9 cellular contexts compared by ENCODE assay signal in the genomic region with DNA sequence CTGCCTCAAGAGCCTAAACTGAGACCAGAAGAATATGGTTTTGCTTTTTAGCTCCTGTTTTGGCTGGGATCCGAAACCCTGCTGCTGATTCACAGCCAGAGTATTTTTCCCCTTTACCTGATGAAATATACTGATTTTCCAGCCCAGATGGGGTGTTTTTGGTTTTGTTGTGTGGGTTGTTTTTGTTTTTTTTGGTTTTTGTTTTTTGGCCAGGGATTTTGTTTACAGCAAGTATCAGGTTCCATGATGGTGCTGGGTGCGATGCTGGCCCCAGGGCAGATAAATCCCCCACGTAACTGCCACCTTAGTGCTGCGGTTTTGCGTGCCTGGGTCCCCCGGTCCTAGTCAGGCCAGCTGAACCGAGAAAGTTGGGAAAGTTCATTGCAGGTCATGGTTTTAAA.
DNase-seq lines count a peak whose midpoint lies in the region; ATAC-seq and TF ChIP-seq lines count a peak whose summit lies in the region.
"Had no signal": no experiment of that assay in that cellular context is flagged by ENCODE, and none has a peak within 500 bp of the region (broad histone marks: within the 10 kb centered on the region; RNA-seq: fewer than 3 reads in every experiment).

No MANE protein-coding gene starts in this region.

- no peak overlapping the region for H3K4me3 Mint-ChIP-seq in activated naive CD4-positive, alpha-beta T cell treated with anti-CD3 and anti-CD28 coated beads, Interleukin-2, amount 50 U/mL, for 24 hours
- H3K4me3 Mint-ChIP-seq in dendritic cell treated with granulocyte-macrophage colony-stimulating factor and Interleukin-4, amounts not matched to agents 40 ng/mL and 50 ng/mL, for 4 days = no peak overlapping the region
- peak overlapping the region in 1 of 10 donors; percentile 3 for H3K4me3 Mint-ChIP-seq in naive thymus-derived CD4-positive, alpha-beta T cell

- POLR2A ChIA-PET in naive thymus-derived CD4-positive, alpha-beta T cell (lab: Charles Lee) = interaction anchor here (1.0 to 20.6 kb wide), 3 partner anchors 10 to 25 kb away, joined by 3 to 363 read pairs (median 45); no protein-coding TSS in a partner anchor

- TF ChIP-seq POLR2A in uterus (IDR thresholded peaks at IDR 0.05) = no peak

- no peaks in the 10 kb centered on the region for H3K36me3 Mint-ChIP-seq in activated naive CD4-positive, alpha-beta T cell treated with anti-CD3 and anti-CD28 coated beads, Interleukin-2, amount 50 U/mL, for 24 hours
- no peaks in the 10 kb centered on the region for H3K36me3 Mint-ChIP-seq in dendritic cell treated with granulocyte-macrophage colony-stimulating factor and Interleukin-4, amounts not matched to agents 40 ng/mL and 50 ng/mL, for 4 days (ENCODE audit: low read depth)
- H3K36me3 Mint-ChIP-seq in naive thymus-derived CD4-positive, alpha-beta T cell = peaks cover 0 to 14% (median 0%) of the 10 kb centered on the region in 5 donors

- H3K27me3 Mint-ChIP-seq in activated naive CD4-positive, alpha-beta T cell treated with anti-CD3 and anti-CD28 coated beads, Interleukin-2, amount 50 U/mL, for 24 hours = no peaks in the 10 kb centered on the region
- H3K27me3 Mint-ChIP-seq in dendritic cell treated with granulocyte-macrophage colony-stimulating factor and Interleukin-4, amounts not matched to agents 40 ng/mL and 50 ng/mL, for 4 days = peaks cover 15% of the 10 kb centered on the region
- no peaks in the 10 kb centered on the region for H3K27me3 Mint-ChIP-seq in naive thymus-derived CD4-positive, alpha-beta T cell

- CTCF ChIA-PET in naive thymus-derived CD4-positive, alpha-beta T cell (lab: Charles Lee) = interaction anchor here (0.6 to 6.1 kb wide), 3 partner anchors 16 to 89 kb away, joined by 3 to 47 read pairs (median 3); no protein-coding TSS in a partner anchor

- peaks cover 47 to 85% of the 10 kb centered on the region in 2 donors for H3K4me1 ChIP-seq in naive thymus-derived CD4-positive, alpha-beta T cell (ENCODE audit: control insufficient read depth in 2 of 2, insufficient read depth in 2 of 2, low read length in 2 of 2)
- peaks cover 41 to 60% of the 10 kb centered on the region in 2 donors for H3K4me1 ChIP-seq in uterus

- no peaks in the 10 kb centered on the region for H3K27me3 ChIP-seq in naive thymus-derived CD4-positive, alpha-beta T cell (ENCODE audit: control insufficient read depth in 2 of 2, insufficient read depth in 2 of 2, low read length in 2 of 2)
- no peaks in the 10 kb centered on the region for H3K27me3 ChIP-seq in uterus

- no peaks in the 10 kb centered on the region for H3K9me3 Mint-ChIP-seq in activated naive CD4-positive, alpha-beta T cell treated with anti-CD3 and anti-CD28 coated beads, Interleukin-2, amount 50 U/mL, for 24 hours
- no peaks in the 10 kb centered on the region for H3K9me3 Mint-ChIP-seq in dendritic cell treated with granulocyte-macrophage colony-stimulating factor and Interleukin-4, amounts not matched to agents 40 ng/mL and 50 ng/mL, for 4 days
- peaks cover 0 to 4% (median 0%) of the 10 kb centered on the region in 11 donors for H3K9me3 Mint-ChIP-seq in naive thymus-derived CD4-positive, alpha-beta T cell

- H3K9me3 ChIP-seq in naive thymus-derived CD4-positive, alpha-beta T cell (ENCODE audit: control insufficient read depth in 2 of 3, low read length in 3 of 3) = no peaks in the 10 kb centered on the region
- no peaks in the 10 kb centered on the region for H3K9me3 ChIP-seq in uterus

- no peak for DNase-seq in activated naive CD4-positive, alpha-beta T cell (lab: John Stamatoyannopoulos, UW)
- no peak for DNase-seq in naive thymus-derived CD4-positive, alpha-beta T cell
- DNase-seq in uterus (peak; percentile 80 to 91), dedifferentiated amniotic fluid mesenchymal stem cell (ENCODE audit: extremely low spot score) (no peak)
- DNase-seq in activated CD8-positive, alpha-beta memory T cell treated with anti-CD3 and anti-CD28 coated beads, Interleukin-2, amount 50 U/mL, for 48 hours = no peak
- DNase-seq: activated gamma-delta T cell had no signal

- peaks cover 98% of the 10 kb centered on the region for H3K4me1 Mint-ChIP-seq in activated naive CD4-positive, alpha-beta T cell treated with anti-CD3 and anti-CD28 coated beads, Interleukin-2, amount 50 U/mL, for 24 hours
- H3K4me1 Mint-ChIP-seq in dendritic cell treated with granulocyte-macrophage colony-stimulating factor and Interleukin-4, amounts not matched to agents 40 ng/mL and 50 ng/mL, for 4 days (ENCODE audit: low read depth) = peaks cover 74% of the 10 kb centered on the region
- peaks cover 66 to 100% (median 97%) of the 10 kb centered on the region in 7 donors for H3K4me1 Mint-ChIP-seq in naive thymus-derived CD4-positive, alpha-beta T cell

- H3K27ac ChIP-seq in naive thymus-derived CD4-positive, alpha-beta T cell (ENCODE audit: low read depth, low read length) = no peak overlapping the region
- H3K27ac ChIP-seq in uterus = peak overlapping the region; percentile 98 to 100

- H3K27ac Mint-ChIP-seq in activated naive CD4-positive, alpha-beta T cell treated with anti-CD3 and anti-CD28 coated beads, Interleukin-2, amount 50 U/mL, for 24 hours = peak overlapping the region; percentile 46
- H3K27ac Mint-ChIP-seq in dendritic cell treated with granulocyte-macrophage colony-stimulating factor and Interleukin-4, amounts not matched to agents 40 ng/mL and 50 ng/mL, for 4 days = peak overlapping the region; percentile 47
- peak overlapping the region in 6 of 9 donors; percentile 38 to 93 (median 46) for H3K27ac Mint-ChIP-seq in naive thymus-derived CD4-positive, alpha-beta T cell

- H3K36me3 ChIP-seq in naive thymus-derived CD4-positive, alpha-beta T cell (ENCODE audit: control insufficient read depth in 2 of 3, insufficient read depth in 3 of 3, low read length in 3 of 3) = no peaks in the 10 kb centered on the region
- H3K36me3 ChIP-seq in uterus = no peaks in the 10 kb centered on the region

- ATAC-seq in naive thymus-derived CD4-positive, alpha-beta T cell = no peak
- no peak for ATAC-seq in HG02763 (IDR thresholded peaks at IDR 0.05; ENCODE audit: unreplicated experiment)

- TF ChIP-seq CTCF in uterus (IDR thresholded peaks at IDR 0.05) = no peak

- H3K4me3 ChIP-seq in naive thymus-derived CD4-positive, alpha-beta T cell (ENCODE audit: low read length) = no peak overlapping the region
- H3K4me3 ChIP-seq in uterus = peak overlapping the region in 1 of 2 donors; percentile 12

- intact Hi-C loops in dendritic cell treated with granulocyte-macrophage colony-stimulating factor and Interleukin-4, amounts not matched to agents 40 ng/mL and 50 ng/mL, for 4 days (cut with micrococcal nuclease) = loop anchor here (5.0 kb wide), 1 partner anchor 81 kb away; no protein-coding TSS in a partner anchor
- intact Hi-C loops in naive thymus-derived CD4-positive, alpha-beta T cell (cut with micrococcal nuclease) = loop anchor here (5.0 to 10.0 kb wide), 3 partner anchors 34 to 388 kb away; partner anchors contain the start of genes C11orf71 (in 2 of the 2), RBM7 (in 2 of the 2), CLDN25 (in 1 of the 2) and ZW10 (in 1 of the 2)
- intact Hi-C loops in uterus (cut with DNase I; ENCODE audit: low total_unique reads) = loop anchor here (10.0 kb wide), 1 partner anchor 92 kb away; no protein-coding TSS in a partner anchor

Comparison
In these comparisons a context has a peak if more than half of its experiments do, and no peak if none do; other contexts are left out.
1. DNase-seq: peak in uterus (2 of 2); none in activated naive CD4-positive, alpha-beta T cell (0 of 4), naive thymus-derived CD4-positive, alpha-beta T cell (0 of 9), activated CD8-positive, alpha-beta memory T cell treated with anti-CD3 and anti-CD28 coated beads, Interleukin-2, amount 50 U/mL, for 48 hours (single experiment) and dedifferentiated amniotic fluid mesenchymal stem cell (single experiment).
2. Peak in every context shown above with its lines, with median percentiles within 50 percentile points of each other: H3K27ac Mint-ChIP-seq.